1 cellular context compared by ENCODE assay signal in the genomic region with DNA sequence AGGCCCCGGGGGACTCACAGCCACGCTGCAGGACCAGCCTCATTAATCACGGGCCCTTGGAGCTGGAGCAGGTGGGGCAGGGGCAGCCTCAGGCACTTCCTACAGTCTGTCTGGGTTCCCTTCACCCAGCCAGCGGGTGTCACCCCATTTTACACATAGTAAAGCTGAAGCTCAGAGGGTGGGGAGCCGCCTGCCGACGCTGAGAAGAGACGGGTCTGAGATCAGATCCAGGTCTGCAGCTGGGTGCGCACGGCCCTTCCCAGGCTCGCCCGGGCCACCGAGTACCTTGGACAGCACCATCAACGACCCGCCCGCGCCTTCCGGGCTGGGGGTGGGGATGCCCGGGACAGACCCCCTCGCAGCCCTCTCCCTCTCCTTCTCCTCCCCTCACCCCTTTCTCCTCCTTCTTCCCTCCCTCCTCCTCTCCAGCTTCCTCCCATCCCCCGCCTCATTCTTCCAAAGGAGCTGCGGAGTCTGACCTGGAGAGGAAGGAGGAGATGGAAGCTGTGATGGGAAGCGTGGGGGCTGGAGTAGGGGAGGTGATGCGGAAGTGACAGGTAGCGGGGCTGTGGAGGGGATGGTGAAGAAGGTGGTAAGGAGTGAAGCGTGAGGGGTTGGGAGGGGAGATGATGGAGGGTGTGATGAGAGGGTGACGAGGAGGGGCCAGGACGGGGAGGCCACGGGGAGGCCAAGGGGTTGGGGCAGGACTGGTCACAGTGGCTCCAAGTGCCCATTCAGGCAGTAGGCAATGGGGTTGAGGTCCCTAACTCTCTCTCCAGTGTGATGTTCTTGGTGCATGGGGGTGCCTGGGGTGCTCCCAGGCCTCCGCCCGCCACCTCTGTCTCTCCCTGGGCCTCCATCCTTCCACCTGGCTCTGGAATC.
A peak's percentile ranks its signal among the peaks of the same experiment; 100 is the strongest.
TF ChIP-seq lines count a peak whose summit lies in the region.

No MANE protein-coding gene starts in this region.

TF ChIP-seq in GM23338, 12 proteins besides CTCF, POLR2A, EP300 and RAD21 (continued from another document):
- TF ChIP-seq, protein P1, sequence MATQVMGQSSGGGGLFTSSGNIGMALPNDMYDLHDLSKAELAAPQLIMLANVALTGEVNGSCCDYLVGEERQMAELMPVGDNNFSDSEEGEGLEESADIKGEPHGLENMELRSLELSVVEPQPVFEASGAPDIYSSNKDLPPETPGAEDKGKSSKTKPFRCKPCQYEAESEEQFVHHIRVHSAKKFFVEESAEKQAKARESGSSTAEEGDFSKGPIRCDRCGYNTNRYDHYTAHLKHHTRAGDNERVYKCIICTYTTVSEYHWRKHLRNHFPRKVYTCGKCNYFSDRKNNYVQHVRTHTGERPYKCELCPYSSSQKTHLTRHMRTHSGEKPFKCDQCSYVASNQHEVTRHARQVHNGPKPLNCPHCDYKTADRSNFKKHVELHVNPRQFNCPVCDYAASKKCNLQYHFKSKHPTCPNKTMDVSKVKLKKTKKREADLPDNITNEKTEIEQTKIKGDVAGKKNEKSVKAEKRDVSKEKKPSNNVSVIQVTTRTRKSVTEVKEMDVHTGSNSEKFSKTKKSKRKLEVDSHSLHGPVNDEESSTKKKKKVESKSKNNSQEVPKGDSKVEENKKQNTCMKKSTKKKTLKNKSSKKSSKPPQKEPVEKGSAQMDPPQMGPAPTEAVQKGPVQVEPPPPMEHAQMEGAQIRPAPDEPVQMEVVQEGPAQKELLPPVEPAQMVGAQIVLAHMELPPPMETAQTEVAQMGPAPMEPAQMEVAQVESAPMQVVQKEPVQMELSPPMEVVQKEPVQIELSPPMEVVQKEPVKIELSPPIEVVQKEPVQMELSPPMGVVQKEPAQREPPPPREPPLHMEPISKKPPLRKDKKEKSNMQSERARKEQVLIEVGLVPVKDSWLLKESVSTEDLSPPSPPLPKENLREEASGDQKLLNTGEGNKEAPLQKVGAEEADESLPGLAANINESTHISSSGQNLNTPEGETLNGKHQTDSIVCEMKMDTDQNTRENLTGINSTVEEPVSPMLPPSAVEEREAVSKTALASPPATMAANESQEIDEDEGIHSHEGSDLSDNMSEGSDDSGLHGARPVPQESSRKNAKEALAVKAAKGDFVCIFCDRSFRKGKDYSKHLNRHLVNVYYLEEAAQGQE (IDR thresholded peaks at IDR 0.05; ENCODE audit: unreplicated experiment): peak; percentile 99
- no peak for TF ChIP-seq JUNB (IDR thresholded peaks at IDR 0.05; ENCODE audit: unreplicated experiment)
- no peak for TF ChIP-seq EZH2phosphoT487 (IDR thresholded peaks at IDR 0.05; ENCODE audit: unreplicated experiment)
- TF ChIP-seq, protein P2, sequence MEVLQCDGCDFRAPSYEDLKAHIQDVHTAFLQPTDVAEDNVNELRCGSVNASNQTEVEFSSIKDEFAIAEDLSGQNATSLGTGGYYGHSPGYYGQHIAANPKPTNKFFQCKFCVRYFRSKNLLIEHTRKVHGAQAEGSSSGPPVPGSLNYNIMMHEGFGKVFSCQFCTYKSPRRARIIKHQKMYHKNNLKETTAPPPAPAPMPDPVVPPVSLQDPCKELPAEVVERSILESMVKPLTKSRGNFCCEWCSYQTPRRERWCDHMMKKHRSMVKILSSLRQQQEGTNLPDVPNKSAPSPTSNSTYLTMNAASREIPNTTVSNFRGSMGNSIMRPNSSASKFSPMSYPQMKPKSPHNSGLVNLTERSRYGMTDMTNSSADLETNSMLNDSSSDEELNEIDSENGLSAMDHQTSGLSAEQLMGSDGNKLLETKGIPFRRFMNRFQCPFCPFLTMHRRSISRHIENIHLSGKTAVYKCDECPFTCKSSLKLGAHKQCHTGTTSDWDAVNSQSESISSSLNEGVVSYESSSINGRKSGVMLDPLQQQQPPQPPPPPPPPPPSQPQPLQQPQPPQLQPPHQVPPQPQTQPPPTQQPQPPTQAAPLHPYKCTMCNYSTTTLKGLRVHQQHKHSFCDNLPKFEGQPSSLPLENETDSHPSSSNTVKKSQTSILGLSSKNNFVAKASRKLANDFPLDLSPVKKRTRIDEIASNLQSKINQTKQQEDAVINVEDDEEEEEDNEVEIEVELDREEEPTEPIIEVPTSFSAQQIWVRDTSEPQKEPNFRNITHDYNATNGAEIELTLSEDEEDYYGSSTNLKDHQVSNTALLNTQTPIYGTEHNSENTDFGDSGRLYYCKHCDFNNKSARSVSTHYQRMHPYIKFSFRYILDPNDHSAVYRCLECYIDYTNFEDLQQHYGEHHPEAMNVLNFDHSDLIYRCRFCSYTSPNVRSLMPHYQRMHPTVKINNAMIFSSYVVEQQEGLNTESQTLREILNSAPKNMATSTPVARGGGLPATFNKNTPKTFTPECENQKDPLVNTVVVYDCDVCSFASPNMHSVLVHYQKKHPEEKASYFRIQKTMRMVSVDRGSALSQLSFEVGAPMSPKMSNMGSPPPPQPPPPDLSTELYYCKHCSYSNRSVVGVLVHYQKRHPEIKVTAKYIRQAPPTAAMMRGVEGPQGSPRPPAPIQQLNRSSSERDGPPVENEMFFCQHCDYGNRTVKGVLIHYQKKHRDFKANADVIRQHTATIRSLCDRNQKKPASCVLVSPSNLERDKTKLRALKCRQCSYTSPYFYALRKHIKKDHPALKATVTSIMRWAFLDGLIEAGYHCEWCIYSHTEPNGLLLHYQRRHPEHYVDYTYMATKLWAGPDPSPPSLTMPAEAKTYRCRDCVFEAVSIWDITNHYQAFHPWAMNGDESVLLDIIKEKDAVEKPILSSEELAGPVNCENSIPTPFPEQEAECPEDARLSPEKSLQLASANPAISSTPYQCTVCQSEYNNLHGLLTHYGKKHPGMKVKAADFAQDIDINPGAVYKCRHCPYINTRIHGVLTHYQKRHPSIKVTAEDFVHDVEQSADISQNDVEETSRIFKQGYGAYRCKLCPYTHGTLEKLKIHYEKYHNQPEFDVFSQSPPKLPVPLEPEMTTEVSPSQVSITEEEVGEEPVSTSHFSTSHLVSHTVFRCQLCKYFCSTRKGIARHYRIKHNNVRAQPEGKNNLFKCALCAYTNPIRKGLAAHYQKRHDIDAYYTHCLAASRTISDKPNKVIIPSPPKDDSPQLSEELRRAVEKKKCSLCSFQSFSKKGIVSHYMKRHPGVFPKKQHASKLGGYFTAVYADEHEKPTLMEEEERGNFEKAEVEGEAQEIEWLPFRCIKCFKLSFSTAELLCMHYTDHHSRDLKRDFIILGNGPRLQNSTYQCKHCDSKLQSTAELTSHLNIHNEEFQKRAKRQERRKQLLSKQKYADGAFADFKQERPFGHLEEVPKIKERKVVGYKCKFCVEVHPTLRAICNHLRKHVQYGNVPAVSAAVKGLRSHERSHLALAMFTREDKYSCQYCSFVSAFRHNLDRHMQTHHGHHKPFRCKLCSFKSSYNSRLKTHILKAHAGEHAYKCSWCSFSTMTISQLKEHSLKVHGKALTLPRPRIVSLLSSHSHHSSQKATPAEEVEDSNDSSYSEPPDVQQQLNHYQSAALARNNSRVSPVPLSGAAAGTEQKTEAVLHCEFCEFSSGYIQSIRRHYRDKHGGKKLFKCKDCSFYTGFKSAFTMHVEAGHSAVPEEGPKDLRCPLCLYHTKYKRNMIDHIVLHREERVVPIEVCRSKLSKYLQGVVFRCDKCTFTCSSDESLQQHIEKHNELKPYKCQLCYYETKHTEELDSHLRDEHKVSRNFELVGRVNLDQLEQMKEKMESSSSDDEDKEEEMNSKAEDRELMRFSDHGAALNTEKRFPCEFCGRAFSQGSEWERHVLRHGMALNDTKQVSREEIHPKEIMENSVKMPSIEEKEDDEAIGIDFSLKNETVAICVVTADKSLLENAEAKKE (CRISPR knock-in tag; IDR thresholded peaks at IDR 0.05): no peak
- no peak for TF ChIP-seq POLR2AphosphoS5 (IDR thresholded peaks at IDR 0.05; ENCODE audit: low read depth)
- TF ChIP-seq EZH2 (IDR thresholded peaks at IDR 0.05; ENCODE audit: low read depth, unreplicated experiment): no peak
- TF ChIP-seq, protein P3, sequence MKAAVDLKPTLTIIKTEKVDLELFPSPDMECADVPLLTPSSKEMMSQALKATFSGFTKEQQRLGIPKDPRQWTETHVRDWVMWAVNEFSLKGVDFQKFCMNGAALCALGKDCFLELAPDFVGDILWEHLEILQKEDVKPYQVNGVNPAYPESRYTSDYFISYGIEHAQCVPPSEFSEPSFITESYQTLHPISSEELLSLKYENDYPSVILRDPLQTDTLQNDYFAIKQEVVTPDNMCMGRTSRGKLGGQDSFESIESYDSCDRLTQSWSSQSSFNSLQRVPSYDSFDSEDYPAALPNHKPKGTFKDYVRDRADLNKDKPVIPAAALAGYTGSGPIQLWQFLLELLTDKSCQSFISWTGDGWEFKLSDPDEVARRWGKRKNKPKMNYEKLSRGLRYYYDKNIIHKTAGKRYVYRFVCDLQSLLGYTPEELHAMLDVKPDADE (IDR thresholded peaks at IDR 0.05): peak; percentile 45; the same call in 1 of the 2 replicates
- no peak for TF ChIP-seq STAT1 (IDR thresholded peaks at IDR 0.05; ENCODE audit: unreplicated experiment)
- TF ChIP-seq NANOG (IDR thresholded peaks at IDR 0.05; ENCODE audit: borderline replicate concordance): no peak
